In the genomic region with DNA sequence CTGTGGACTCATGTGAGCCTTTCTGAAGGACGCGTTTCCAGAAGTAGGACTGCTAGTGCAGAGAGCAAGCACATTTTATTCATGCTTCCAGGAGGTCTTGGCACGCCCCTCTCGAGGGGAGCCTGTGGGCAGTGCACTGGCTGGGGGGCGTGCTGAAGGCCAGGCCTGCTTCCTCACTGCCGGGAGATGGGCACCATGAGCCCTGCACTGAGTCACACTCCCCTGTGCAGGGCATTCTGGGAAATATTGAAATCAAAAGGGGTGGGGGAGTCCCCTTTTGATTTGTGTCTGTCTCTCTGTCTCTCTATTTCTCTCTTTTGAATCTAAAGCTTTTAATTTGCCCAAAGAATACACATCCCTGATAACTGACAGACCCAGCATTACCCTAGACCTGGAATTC, we compare ENCODE assay signal across 1 cellular context.
TF ChIP-seq lines count a peak whose summit lies in the region.

No MANE protein-coding gene starts in this region.

TF ChIP-seq in K562, 482 proteins besides CTCF, POLR2A, EP300 and RAD21 (continued from another document):
- no peak for TF ChIP-seq DEAF1 (CRISPR knock-in tag; IDR thresholded peaks at IDR 0.05)
- TF ChIP-seq HMG20A (CRISPR knock-in tag; conservative IDR thresholded peaks at IDR 0.05), result no peak
- TF ChIP-seq ZNF277 (CRISPR knock-in tag; IDR thresholded peaks at IDR 0.05; ENCODE audit: borderline replicate concordance), result no peak
- no peak for TF ChIP-seq SUPT5H (IDR thresholded peaks at IDR 0.05)
